ENCODE assay signal across 1 cellular context in the genomic region with DNA sequence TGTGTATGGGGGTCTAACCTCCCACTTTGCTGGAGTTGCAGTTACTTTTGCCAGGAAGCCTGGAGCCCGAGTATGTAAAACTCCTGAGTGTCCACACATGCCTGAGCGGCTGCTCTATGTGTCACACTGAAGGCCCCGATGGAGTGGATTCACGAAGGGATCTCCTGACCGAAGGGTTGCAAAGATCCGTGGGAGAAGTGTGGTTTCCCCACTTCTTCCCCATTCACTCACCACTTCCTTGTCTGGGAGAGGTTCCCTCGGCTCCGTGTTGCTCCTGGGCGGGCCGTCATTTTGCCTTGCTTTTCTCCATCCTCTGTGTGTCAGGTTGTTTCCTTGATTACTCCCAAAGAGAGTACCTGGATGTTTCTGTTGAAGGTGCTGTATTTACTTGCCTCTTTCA.
TF ChIP-seq lines count a peak whose summit lies in the region.

No MANE protein-coding gene starts in this region.

TF ChIP-seq in GM23338, 12 proteins besides CTCF, POLR2A, EP300 and RAD21:
- TF ChIP-seq ZNF331 (CRISPR knock-in tag; IDR thresholded peaks at IDR 0.05; ENCODE audit: low read depth) = no peak
- no peak for TF ChIP-seq POLR2AphosphoS5 (IDR thresholded peaks at IDR 0.05; ENCODE audit: low read depth)
- TF ChIP-seq CREB1 (CRISPR knock-in tag; IDR thresholded peaks at IDR 0.05; ENCODE audit: low read depth) = no peak
- no peak for TF ChIP-seq NANOG (IDR thresholded peaks at IDR 0.05; ENCODE audit: borderline replicate concordance)
- TF ChIP-seq, protein P1, sequence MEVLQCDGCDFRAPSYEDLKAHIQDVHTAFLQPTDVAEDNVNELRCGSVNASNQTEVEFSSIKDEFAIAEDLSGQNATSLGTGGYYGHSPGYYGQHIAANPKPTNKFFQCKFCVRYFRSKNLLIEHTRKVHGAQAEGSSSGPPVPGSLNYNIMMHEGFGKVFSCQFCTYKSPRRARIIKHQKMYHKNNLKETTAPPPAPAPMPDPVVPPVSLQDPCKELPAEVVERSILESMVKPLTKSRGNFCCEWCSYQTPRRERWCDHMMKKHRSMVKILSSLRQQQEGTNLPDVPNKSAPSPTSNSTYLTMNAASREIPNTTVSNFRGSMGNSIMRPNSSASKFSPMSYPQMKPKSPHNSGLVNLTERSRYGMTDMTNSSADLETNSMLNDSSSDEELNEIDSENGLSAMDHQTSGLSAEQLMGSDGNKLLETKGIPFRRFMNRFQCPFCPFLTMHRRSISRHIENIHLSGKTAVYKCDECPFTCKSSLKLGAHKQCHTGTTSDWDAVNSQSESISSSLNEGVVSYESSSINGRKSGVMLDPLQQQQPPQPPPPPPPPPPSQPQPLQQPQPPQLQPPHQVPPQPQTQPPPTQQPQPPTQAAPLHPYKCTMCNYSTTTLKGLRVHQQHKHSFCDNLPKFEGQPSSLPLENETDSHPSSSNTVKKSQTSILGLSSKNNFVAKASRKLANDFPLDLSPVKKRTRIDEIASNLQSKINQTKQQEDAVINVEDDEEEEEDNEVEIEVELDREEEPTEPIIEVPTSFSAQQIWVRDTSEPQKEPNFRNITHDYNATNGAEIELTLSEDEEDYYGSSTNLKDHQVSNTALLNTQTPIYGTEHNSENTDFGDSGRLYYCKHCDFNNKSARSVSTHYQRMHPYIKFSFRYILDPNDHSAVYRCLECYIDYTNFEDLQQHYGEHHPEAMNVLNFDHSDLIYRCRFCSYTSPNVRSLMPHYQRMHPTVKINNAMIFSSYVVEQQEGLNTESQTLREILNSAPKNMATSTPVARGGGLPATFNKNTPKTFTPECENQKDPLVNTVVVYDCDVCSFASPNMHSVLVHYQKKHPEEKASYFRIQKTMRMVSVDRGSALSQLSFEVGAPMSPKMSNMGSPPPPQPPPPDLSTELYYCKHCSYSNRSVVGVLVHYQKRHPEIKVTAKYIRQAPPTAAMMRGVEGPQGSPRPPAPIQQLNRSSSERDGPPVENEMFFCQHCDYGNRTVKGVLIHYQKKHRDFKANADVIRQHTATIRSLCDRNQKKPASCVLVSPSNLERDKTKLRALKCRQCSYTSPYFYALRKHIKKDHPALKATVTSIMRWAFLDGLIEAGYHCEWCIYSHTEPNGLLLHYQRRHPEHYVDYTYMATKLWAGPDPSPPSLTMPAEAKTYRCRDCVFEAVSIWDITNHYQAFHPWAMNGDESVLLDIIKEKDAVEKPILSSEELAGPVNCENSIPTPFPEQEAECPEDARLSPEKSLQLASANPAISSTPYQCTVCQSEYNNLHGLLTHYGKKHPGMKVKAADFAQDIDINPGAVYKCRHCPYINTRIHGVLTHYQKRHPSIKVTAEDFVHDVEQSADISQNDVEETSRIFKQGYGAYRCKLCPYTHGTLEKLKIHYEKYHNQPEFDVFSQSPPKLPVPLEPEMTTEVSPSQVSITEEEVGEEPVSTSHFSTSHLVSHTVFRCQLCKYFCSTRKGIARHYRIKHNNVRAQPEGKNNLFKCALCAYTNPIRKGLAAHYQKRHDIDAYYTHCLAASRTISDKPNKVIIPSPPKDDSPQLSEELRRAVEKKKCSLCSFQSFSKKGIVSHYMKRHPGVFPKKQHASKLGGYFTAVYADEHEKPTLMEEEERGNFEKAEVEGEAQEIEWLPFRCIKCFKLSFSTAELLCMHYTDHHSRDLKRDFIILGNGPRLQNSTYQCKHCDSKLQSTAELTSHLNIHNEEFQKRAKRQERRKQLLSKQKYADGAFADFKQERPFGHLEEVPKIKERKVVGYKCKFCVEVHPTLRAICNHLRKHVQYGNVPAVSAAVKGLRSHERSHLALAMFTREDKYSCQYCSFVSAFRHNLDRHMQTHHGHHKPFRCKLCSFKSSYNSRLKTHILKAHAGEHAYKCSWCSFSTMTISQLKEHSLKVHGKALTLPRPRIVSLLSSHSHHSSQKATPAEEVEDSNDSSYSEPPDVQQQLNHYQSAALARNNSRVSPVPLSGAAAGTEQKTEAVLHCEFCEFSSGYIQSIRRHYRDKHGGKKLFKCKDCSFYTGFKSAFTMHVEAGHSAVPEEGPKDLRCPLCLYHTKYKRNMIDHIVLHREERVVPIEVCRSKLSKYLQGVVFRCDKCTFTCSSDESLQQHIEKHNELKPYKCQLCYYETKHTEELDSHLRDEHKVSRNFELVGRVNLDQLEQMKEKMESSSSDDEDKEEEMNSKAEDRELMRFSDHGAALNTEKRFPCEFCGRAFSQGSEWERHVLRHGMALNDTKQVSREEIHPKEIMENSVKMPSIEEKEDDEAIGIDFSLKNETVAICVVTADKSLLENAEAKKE (CRISPR knock-in tag; IDR thresholded peaks at IDR 0.05) = no peak
